ENCODE assay signal across 11 cellular contexts in the genomic region with DNA sequence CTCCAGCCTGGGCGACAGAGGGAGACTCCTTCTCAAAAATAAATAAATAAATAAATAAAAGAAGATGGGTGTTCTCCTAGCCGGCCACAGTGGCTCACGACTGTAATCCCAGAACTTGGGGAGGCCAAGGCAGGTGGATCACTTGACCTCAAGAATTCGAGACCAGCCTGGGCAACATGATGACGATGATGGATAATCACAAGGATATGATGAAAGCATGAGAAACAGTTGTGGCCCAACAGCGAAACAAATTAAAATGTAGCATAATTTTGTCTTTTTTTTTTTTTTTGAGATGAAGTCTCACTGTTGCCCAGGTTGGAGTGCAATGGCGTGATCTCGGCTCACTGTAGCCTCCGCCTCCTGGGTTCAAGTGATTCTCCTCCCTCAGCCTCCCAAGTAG.
"Had no signal": no experiment of that assay in that cellular context is flagged by ENCODE, and none has a peak within 500 bp of the region (broad histone marks: within the 10 kb centered on the region; RNA-seq: fewer than 3 reads in every experiment).

No MANE protein-coding gene starts in this region.

- H3K4me1 ChIP-seq: HAP-1 had no signal

- DNase-seq: GM23248, GOT3, H7, H9, HCEC 1CT, HFFc6 had no signal

- H3K4me2 ChIP-seq: GM23338 had no signal

- H2AFZ ChIP-seq: GM23248, GM23338 had no signal

- FAIRE-seq: H1, H54 had no signal

- H3K9me3 Mint-ChIP-seq: H9, HFFc6 had no signal

- ATAC-seq: GM23338, HCT116 had no signal

- H3K4me3 ChIP-seq: GM23248, GM23338, HAP-1 had no signal

- H3K27ac ChIP-seq: GM23248 had no signal

- H3K27ac Mint-ChIP-seq: GM23338, H9, HFFc6 had no signal

- H3K4me3 Mint-ChIP-seq: GM23338, H9, HFFc6 had no signal

- H3K9me3 ChIP-seq: HAP-1 had no signal

- H3K9ac ChIP-seq: GM23248 had no signal
